25 cellular contexts compared by ENCODE assay signal in the genomic region with DNA sequence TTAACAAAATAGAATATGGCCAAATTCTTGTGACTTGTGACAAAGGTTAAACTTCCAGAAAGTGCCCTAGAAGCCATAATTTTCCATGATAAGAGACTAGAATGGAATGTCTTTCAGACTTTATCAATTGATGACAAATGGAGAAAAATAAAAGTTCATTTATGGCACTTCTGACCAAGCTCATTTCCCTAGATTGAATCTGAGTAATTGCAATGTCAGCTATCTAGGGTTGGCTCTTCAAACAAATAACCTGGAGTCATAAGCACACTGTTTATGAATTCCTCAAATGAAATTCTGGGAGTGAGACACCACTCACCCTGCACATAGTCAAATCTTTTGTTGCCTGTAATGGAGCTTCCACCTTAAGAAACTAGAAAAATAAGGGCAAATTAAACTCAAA. TPM values are rescaled to one million over a fixed set of nuclear protein-coding genes. Genes with fewer than 3 reads are reported as not detected.
DNase-seq lines count a peak whose midpoint lies in the region; ATAC-seq, FAIRE-seq and TF ChIP-seq lines count a peak whose summit lies in the region.
"Had no signal": no experiment of that assay in that cellular context is flagged by ENCODE, and none has a peak within 500 bp of the region (broad histone marks: within the 10 kb centered on the region; RNA-seq: fewer than 3 reads in every experiment).

No MANE protein-coding gene starts in this region.

- no peak overlapping the region for H3K9ac ChIP-seq in K562 (ENCODE audit: insufficient read depth in 1 of 2, low read depth in 2 of 2, low read length in 2 of 2)
- H3K9ac ChIP-seq: BLaER1 had no signal

- no peaks in the 10 kb centered on the region for H3K9me1 ChIP-seq in K562 (ENCODE audit: control insufficient read depth, insufficient read depth, low read length)

- POLR2A ChIA-PET in A549 (lab: Yijun Ruan, JAX) = no interaction called here
- POLR2A ChIA-PET in K562 (lab: Yijun Ruan, JAX) = no interaction called here

- no peaks in the 10 kb centered on the region for H3K4me1 ChIP-seq in A549
- H3K4me1 ChIP-seq in K562 (replicated peaks in 1 of 2; ENCODE audit: control insufficient read depth in 2 of 2, insufficient read depth in 2 of 2, low read length in 2 of 2) = no peaks in the 10 kb centered on the region; a peak in 1 of 5 replicates
- no peaks in the 10 kb centered on the region for H3K4me1 ChIP-seq in sigmoid colon
- H3K4me1 ChIP-seq: BE2C, BLaER1 had no signal

- H4K20me1 ChIP-seq in K562 (replicated peaks; ENCODE audit: control insufficient read depth, insufficient read depth, low read length) = no peaks in the 10 kb centered on the region
- H4K20me1 ChIP-seq: BLaER1 had no signal

- no peak for TF ChIP-seq CTCF in A549 (IDR thresholded peaks at IDR 0.05)
- TF ChIP-seq CTCF in K562 (IDR thresholded peaks at IDR 0.05 in 2 of 3, conservative IDR thresholded peaks at IDR 0.05 in 1 of 3; ENCODE audit: insufficient read depth in 2 of 3, low read depth in 1 of 3, low read length in 3 of 3) = no peak
- TF ChIP-seq CTCF in sigmoid colon (IDR thresholded peaks at IDR 0.05) = no peak

- H2AFZ ChIP-seq in K562 (ENCODE audit: low read depth, low read length) = no peak overlapping the region

- no TSS peak for BruUV-seq in K562 (replicated peaks; lab: Mats Ljungman, UMichigan)

- TF ChIP-seq EP300 in A549 (IDR thresholded peaks at IDR 0.05) (no peak), K562 (IDR thresholded peaks at IDR 0.05; ENCODE audit: low read length) (no peak), sigmoid colon (IDR thresholded peaks at IDR 0.05) (no peak)

- ATAC-seq in A549 = no peak
- ATAC-seq in K562 = no peak
- no peak for ATAC-seq in HG03520 (IDR thresholded peaks at IDR 0.05; ENCODE audit: unreplicated experiment)
- ATAC-seq: GM12878 had no signal

- TF ChIP-seq RAD21 in A549 (conservative IDR thresholded peaks at IDR 0.05 in 1 of 2, IDR thresholded peaks at IDR 0.05 in 1 of 2) (no peak), K562 (CRISPR knock-in tag; conservative IDR thresholded peaks at IDR 0.05 in 1 of 2, IDR thresholded peaks at IDR 0.05 in 1 of 2) (no peak)

- intact Hi-C loops in K562 (cut with micrococcal nuclease) = no loop called here
- intact Hi-C loops in sigmoid colon (cut with DNase I) = no loop called here

- no peaks in the 10 kb centered on the region for H3K9me3 ChIP-seq in A549
- no peaks in the 10 kb centered on the region for H3K9me3 ChIP-seq in K562 (replicated peaks; ENCODE audit: control insufficient read depth, insufficient read depth, low read depth, low read length)
- no peaks in the 10 kb centered on the region for H3K9me3 ChIP-seq in sigmoid colon
- H3K9me3 ChIP-seq: BE2C, BLaER1 had no signal

- H3K4me2 ChIP-seq in A549 (no peak overlapping the region), K562 (ENCODE audit: insufficient read depth, low read length) (no peak overlapping the region)
- H3K4me2 ChIP-seq: BLaER1 had no signal

- no peak overlapping the region for H3K4me3 ChIP-seq in A549
- H3K4me3 ChIP-seq in H7 (ENCODE audit: insufficient read depth, low read depth, low read length) = no peak overlapping the region
- no peak overlapping the region for H3K4me3 ChIP-seq in K562
- no peak overlapping the region for H3K4me3 ChIP-seq in sigmoid colon
- H3K4me3 ChIP-seq: BLaER1, GM12878 had no signal

- H3K27ac ChIP-seq in A549 = no peak overlapping the region
- no peak overlapping the region for H3K27ac ChIP-seq in K562 (ENCODE audit: extremely low read depth, low read depth, low read length)
- no peak overlapping the region for H3K27ac ChIP-seq in sigmoid colon
- H3K27ac ChIP-seq: BLaER1 had no signal

- FAIRE-seq in A549 (lab: Jason Lieb, UNC) (no peak), K562 (lab: Jason Lieb, UNC) (no peak)
- FAIRE-seq: A204.1, GM12878, GM12892, GM18507 had no signal

- DNase-seq in A549 (ENCODE audit: low read depth in 1 of 2, low spot score in 1 of 2) = no peak
- DNase-seq in H7 = peak; percentile 1
- no peak for DNase-seq in K562 (ENCODE audit: extremely low read depth in 1 of 4, low spot score in 3 of 4)
- DNase-seq in AG08396 (ENCODE audit: low spot score) = no peak
- no peak for DNase-seq in sigmoid colon
- DNase-seq: 8988T; BE2C; C1 segment of cervical spinal cord; CD4-positive, alpha-beta memory T cell; CD4-positive, CD25-positive, alpha-beta regulatory T cell; CD8-positive, alpha-beta memory T cell; COR-L47; DMS 273 treated with DMSO at 0.1 percent for 48 hours; DMS153; DMS53; DMS79; DND-41; EL; GDM1 had no signal

- in situ Hi-C loops in K562 (cut with MboI) = no loop called here

- H3K27me3 ChIP-seq in H7 (ENCODE audit: control insufficient read depth, insufficient read depth, low read length) (no peaks in the 10 kb centered on the region), K562 (ENCODE audit: control insufficient read depth in 2 of 2, insufficient read depth in 2 of 2, low read length in 2 of 2) (peaks cover 3 to 38% of the 10 kb centered on the region in 2 experiments; a peak in 4 of 5 replicates), sigmoid colon (peaks cover 0 to 9% (median 0%) of the 10 kb centered on the region in 3 donors)
- H3K27me3 ChIP-seq: BLaER1 had no signal

- TF ChIP-seq POLR2A in A549 (IDR thresholded peaks at IDR 0.05; ENCODE audit: low read length) (no peak), K562 (conservative IDR thresholded peaks at IDR 0.05) (no peak), sigmoid colon (IDR thresholded peaks at IDR 0.05) (no peak)

- CTCF ChIA-PET in A549 (lab: Yijun Ruan, JAX) = interaction anchor here (0.7 kb wide), 1 partner anchor 408 kb away, joined by 3 read pairs; no protein-coding TSS in a partner anchor
- CTCF ChIA-PET in K562 (lab: Yijun Ruan, JAX; ENCODE audit: low intra/inter-chr PET ratio) = no interaction called here

- H3K36me3 ChIP-seq in H7 (replicated peaks; ENCODE audit: control insufficient read depth, insufficient read depth, low read length) (no peaks in the 10 kb centered on the region), K562 (ENCODE audit: control insufficient read depth, insufficient read depth, low read length) (no peaks in the 10 kb centered on the region), sigmoid colon (no peaks in the 10 kb centered on the region)
- H3K36me3 ChIP-seq: BE2C, BLaER1 had no signal

- H3K79me2 ChIP-seq in K562 (ENCODE audit: control insufficient read depth, insufficient read depth, low read length) = no peaks in the 10 kb centered on the region

TF ChIP-seq in A549, 52 proteins besides CTCF, POLR2A, EP300 and RAD21:
- TF ChIP-seq, protein P1, sequence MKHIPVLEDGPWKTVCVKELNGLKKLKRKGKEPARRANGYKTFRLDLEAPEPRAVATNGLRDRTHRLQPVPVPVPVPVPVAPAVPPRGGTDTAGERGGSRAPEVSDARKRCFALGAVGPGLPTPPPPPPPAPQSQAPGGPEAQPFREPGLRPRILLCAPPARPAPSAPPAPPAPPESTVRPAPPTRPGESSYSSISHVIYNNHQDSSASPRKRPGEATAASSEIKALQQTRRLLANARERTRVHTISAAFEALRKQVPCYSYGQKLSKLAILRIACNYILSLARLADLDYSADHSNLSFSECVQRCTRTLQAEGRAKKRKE (CRISPR knock-in tag; IDR thresholded peaks at IDR 0.05; ENCODE audit: low read depth) = no peak
- peak; percentile 56 for TF ChIP-seq MAFK (IDR thresholded peaks at IDR 0.05; ENCODE audit: partially characterized antibody)

TF ChIP-seq in K562, 482 proteins besides CTCF, POLR2A, EP300 and RAD21:
- no peak for TF ChIP-seq HMGN3 (IDR thresholded peaks at IDR 0.05; ENCODE audit: borderline replicate concordance, extremely low read depth, insufficient read length, low read depth, low read length)
- TF ChIP-seq ZNF316 (IDR thresholded peaks at IDR 0.05) = peak; percentile 58

RNA-seq across cellular contexts. Expression of a gene that starts 11.4 kb away (rescaled TPM):
- polyA plus RNA-seq in A549 (2011; rRNA removed) = 23.1 and 23.9 TPM in 2 replicates
- polyA plus RNA-seq in A549 (2012; cell fraction: cytosol; rRNA removed) = 10.1 and 12.0 TPM in 2 replicates
- 26.3 and 37.9 TPM in 2 replicates for polyA plus RNA-seq in A549 (2012; cell fraction: nucleus; rRNA removed)
- polyA plus RNA-seq in A549 (2017; fragmentation: RNase III; extraction: RNeasy Plus Mini Kit Qiagen cat#74134 plus additional on column Dnase treatment) = 21.1 to 23.2 TPM (median 21.4 TPM) in 3 replicates
- 30.8 and 31.0 TPM in 2 replicates for polyA minus RNA-seq in A549 (2011; rRNA and poly(A)+ RNA removed)
- total RNA-seq in H7 (2014; rRNA removed; shearing (Covaris generic)) = 20.8 and 31.6 TPM in 2 replicates
- 92.8 and 112 TPM in 2 replicates for total RNA-seq in K562 (2011; cell fraction: chromatin; rRNA removed; ENCODE audit: low replicate concordance)
- 40.5 and 45.3 TPM in 2 replicates for total RNA-seq in K562 (2011; cell fraction: nucleolus; rRNA removed)
- total RNA-seq in K562 (2011; cell fraction: nucleoplasm; rRNA removed) = 58.2 and 65.3 TPM in 2 replicates
- total RNA-seq in K562 (2014; rRNA removed) = 16.6 and 17.2 TPM in 2 replicates
- 12.0 and 12.2 TPM in 2 replicates for total RNA-seq in K562 (2014; rRNA removed; fragmentation: Illumina TruSeq; extraction: Trizol)
- 19.0 and 20.8 TPM in 2 replicates for total RNA-seq in K562 (2015; rRNA removed; fragmentation: Illumina TruSeq; extraction: Trizol)
- total RNA-seq in K562 (2021) = 26.8 and 31.2 TPM in 2 replicates
- 18.2 and 23.0 TPM in 2 replicates for polyA plus RNA-seq in K562 (2011; rRNA removed)
- polyA plus RNA-seq in K562 (2011; cell fraction: cytosol; rRNA removed) = 7.8 and 12.7 TPM in 2 replicates
- 129 and 143 TPM in 2 replicates for polyA plus RNA-seq in K562 (2011; cell fraction: nucleus; rRNA removed)
- polyA plus RNA-seq in K562 (2012) = 19.3 and 20.6 TPM in 2 replicates
- 20.7 and 21.8 TPM in 2 replicates for polyA plus RNA-seq in K562 (2014; fragmentation: Illumina TruSeq; extraction: Trizol)
- 1 to 10 TPM; 2.1 to 2.5 TPM for polyA plus RNA-seq in K562 (2014; fragmentation: Nextera tagmentation; extraction: Ambion mirVana)
- 16.6 and 17.5 TPM in 2 replicates for polyA plus RNA-seq in K562 (2014; rRNA removed)
- 24.3 and 26.2 TPM in 2 replicates for polyA minus RNA-seq in K562 (2011; rRNA and poly(A)+ RNA removed)
- 8.5 and 13.3 TPM in 2 replicates for polyA minus RNA-seq in K562 (2011; cell fraction: cytosol; rRNA and poly(A)+ RNA removed)
- polyA minus RNA-seq in K562 (2011; cell fraction: nucleus; rRNA and poly(A)+ RNA removed) = 60.0 and 84.2 TPM in 2 replicates
- 10 to 100 TPM; 41.0 to 79.8 (median 57.4) TPM for total RNA-seq in sigmoid colon
- 10 to 100 TPM in 2 of 3 donors, 1 to 10 TPM in 1; 8.4 to 30.6 (median 11.3) TPM for polyA plus RNA-seq in sigmoid colon
